In the genomic region with DNA sequence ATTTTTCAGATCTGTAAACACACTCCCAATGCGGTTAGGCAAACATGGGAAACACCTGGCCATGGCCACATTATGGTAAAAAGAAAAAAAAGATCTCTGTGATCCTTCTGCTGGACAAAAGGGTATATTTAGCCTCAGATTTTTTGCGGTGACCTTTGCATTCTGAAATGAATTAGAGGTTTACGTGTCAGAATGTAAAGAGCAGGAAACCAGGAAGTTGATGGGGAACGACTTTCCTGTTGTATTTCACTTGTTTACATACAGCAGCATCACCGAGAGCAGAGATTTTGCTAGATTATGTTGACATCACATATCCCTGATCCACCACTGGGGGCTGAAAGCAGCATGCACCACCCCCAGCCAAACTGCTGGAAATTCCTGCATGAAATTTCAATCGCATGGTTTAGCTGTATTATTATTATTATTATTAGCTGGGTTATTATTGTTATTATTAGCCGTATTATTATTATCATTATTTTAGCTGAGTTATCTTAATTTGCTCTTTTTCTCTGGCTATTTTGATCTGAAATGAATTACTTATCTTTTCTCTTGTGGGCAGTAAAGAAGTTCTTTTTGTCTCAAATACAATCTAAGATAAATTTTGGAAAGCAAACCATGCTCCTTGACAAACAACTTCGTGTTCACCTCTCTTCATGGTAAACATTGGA, we compare ENCODE assay signal across 13 cellular contexts.
DNase-seq lines count a peak whose midpoint lies in the region; ATAC-seq, FAIRE-seq and TF ChIP-seq lines count a peak whose summit lies in the region.
"Had no signal": no experiment of that assay in that cellular context is flagged by ENCODE, and none has a peak within 500 bp of the region (broad histone marks: within the 10 kb centered on the region; RNA-seq: fewer than 3 reads in every experiment).

No MANE protein-coding gene starts in this region.

- POLR2A ChIA-PET in CD4-positive, alpha-beta T cell (lab: Charles Lee): no interaction called here

- CTCF ChIA-PET in activated naive CD4-positive, alpha-beta T cell treated with anti-CD3 and anti-CD28 coated beads for 36 hours (lab: Charles Lee): no interaction called here
- CTCF ChIA-PET in CD4-positive, alpha-beta T cell (lab: Charles Lee): no interaction called here

- TF ChIP-seq CTCF in 22Rv1 (IDR thresholded peaks at IDR 0.05): peak; percentile 20; the same call in 1 of the 2 replicates
- 0 out of 4 replicates have a peak, but pooled peaks have one; percentile 6 to 11 for TF ChIP-seq CTCF in GM23338 (conservative IDR thresholded peaks at IDR 0.05; ENCODE audit: low read depth in 2 of 2)
- TF ChIP-seq CTCF in fibroblast of pulmonary artery (IDR thresholded peaks at IDR 0.05; ENCODE audit: low read length, missing control alignments): peak; percentile 12
- TF ChIP-seq CTCF in transverse colon (IDR thresholded peaks at IDR 0.05): no peak
- TF ChIP-seq CTCF in CD4-positive, alpha-beta T cell (IDR thresholded peaks at IDR 0.05): no peak

- FAIRE-seq in frontal cortex (lab: Jason Lieb, UNC): no peak

- no peaks in the 10 kb centered on the region for H3F3A ChIP-seq in GM23338 (replicated peaks; ENCODE audit: low read depth)

- H3K9me3 Mint-ChIP-seq in GM23338: no peaks in the 10 kb centered on the region
- no peaks in the 10 kb centered on the region for H3K9me3 Mint-ChIP-seq in activated naive CD4-positive, alpha-beta T cell treated with anti-CD3 and anti-CD28 coated beads for 36 hours
- no peaks in the 10 kb centered on the region for H3K9me3 Mint-ChIP-seq in CD4-positive, alpha-beta T cell
- H3K9me3 Mint-ChIP-seq: CD4-positive, alpha-beta memory T cell; mesothelial cell of epicardium; T-helper 1 cell treated with Interleukin-12 subunit alpha and Interleukin-12 subunit beta and Interleukin-4 antibody, amounts not matched to agents 30 μg/mL and 1 μg/mL, for 36 hours had no signal

- intact Hi-C loops in activated naive CD4-positive, alpha-beta T cell treated with anti-CD3 and anti-CD28 coated beads for 36 hours (cut with micrococcal nuclease): no loop called here
- intact Hi-C loops in transverse colon (cut with DNase I; ENCODE audit: low total_unique reads): no loop called here
- intact Hi-C loops in CD4-positive, alpha-beta T cell (cut with DNase I, micrococcal nuclease): no loop called here

- H3K36me3 ChIP-seq in GM23338 (ENCODE audit: insufficient read depth): no peaks in the 10 kb centered on the region
- no peaks in the 10 kb centered on the region for H3K36me3 ChIP-seq in transverse colon
- H3K36me3 ChIP-seq: gastroesophageal sphincter had no signal

- 24 to 25% methylated on average over 6 to 8 of the region's 8 CpGs for WGBS in transverse colon (ENCODE audit: low coverage in 1 of 2), 2 donors

- H3K27ac ChIP-seq in 22Rv1: no peak overlapping the region
- no peak overlapping the region for H3K27ac ChIP-seq in GM23338 (ENCODE audit: low read depth)
- H3K27ac ChIP-seq in transverse colon: no peak overlapping the region
- no peak overlapping the region for H3K27ac ChIP-seq in CD4-positive, alpha-beta T cell (ENCODE audit: low read depth, low read length)
- H3K27ac ChIP-seq: gastroesophageal sphincter, skin epidermis had no signal

- no peaks in the 10 kb centered on the region for H3K27me3 ChIP-seq in GM23338 (ENCODE audit: insufficient read depth)
- H3K27me3 ChIP-seq in transverse colon: no peaks in the 10 kb centered on the region
- H3K27me3 ChIP-seq in CD4-positive, alpha-beta T cell (ENCODE audit: control insufficient read depth, insufficient read depth, low read length): peaks cover 8% of the 10 kb centered on the region
- H3K27me3 ChIP-seq: gastroesophageal sphincter had no signal

- no peak for TF ChIP-seq EP300 in transverse colon (IDR thresholded peaks at IDR 0.05; ENCODE audit: low read depth)

- H3K4me3 Mint-ChIP-seq in GM23338: no peak overlapping the region
- H3K4me3 Mint-ChIP-seq in activated naive CD4-positive, alpha-beta T cell treated with anti-CD3 and anti-CD28 coated beads for 36 hours: no peak overlapping the region
- H3K4me3 Mint-ChIP-seq in CD4-positive, alpha-beta T cell: no peak overlapping the region
- H3K4me3 Mint-ChIP-seq: CD4-positive, alpha-beta memory T cell; mesothelial cell of epicardium; T-helper 1 cell treated with Interleukin-12 subunit alpha and Interleukin-12 subunit beta and Interleukin-4 antibody, amounts not matched to agents 30 μg/mL and 1 μg/mL, for 36 hours had no signal

- H2AFZ ChIP-seq in GM23338: no peak overlapping the region

- in situ Hi-C loops in transverse colon (cut with MboI; ENCODE audit: low pct_ligation_motif_present in 1 of 4, low pct_unique_long_range_greater_than_20kb in 1 of 4, low sequenced_read_pairs in 3 of 4): no loop called here

- H3K4me1 ChIP-seq in GM23338 (ENCODE audit: insufficient read depth) (peaks cover 31% of the 10 kb centered on the region), transverse colon (peaks cover 0 to 4% (median 2%) of the 10 kb centered on the region in 4 donors)
- H3K4me1 ChIP-seq: gastroesophageal sphincter had no signal

- no peaks in the 10 kb centered on the region for H3K9me3 ChIP-seq in transverse colon
- no peaks in the 10 kb centered on the region for H3K9me3 ChIP-seq in CD4-positive, alpha-beta T cell (ENCODE audit: control insufficient read depth, low read length)
- H3K9me3 ChIP-seq: gastroesophageal sphincter had no signal

- peak overlapping the region; percentile 63 for H3K27ac Mint-ChIP-seq in GM23338
- no peak overlapping the region for H3K27ac Mint-ChIP-seq in activated naive CD4-positive, alpha-beta T cell treated with anti-CD3 and anti-CD28 coated beads for 36 hours
- no peak overlapping the region for H3K27ac Mint-ChIP-seq in CD4-positive, alpha-beta T cell
- H3K27ac Mint-ChIP-seq: CD4-positive, alpha-beta memory T cell; mesothelial cell of epicardium; T-helper 1 cell treated with Interleukin-12 subunit alpha and Interleukin-12 subunit beta and Interleukin-4 antibody, amounts not matched to agents 30 μg/mL and 1 μg/mL, for 36 hours had no signal

- H3K4me3 ChIP-seq in GM23338: no peak overlapping the region
- no peak overlapping the region for H3K4me3 ChIP-seq in fibroblast of pulmonary artery (replicated peaks; ENCODE audit: low read depth, low read length)
- H3K4me3 ChIP-seq in transverse colon: no peak overlapping the region
- H3K4me3 ChIP-seq: gastroesophageal sphincter, skin epidermis had no signal

- DNase-seq in GM23338 (ENCODE audit: low spot score) (peak; percentile 51), NCI-H774 (lab: John Stamatoyannopoulos, UW) (peak; percentile 3), fibroblast of pulmonary artery (ENCODE audit: low read depth) (peak; percentile 24), transverse colon (no peak), frontal cortex (ENCODE audit: low spot score in 2 of 2) (no peak)
- DNase-seq in activated naive CD4-positive, alpha-beta T cell treated with anti-CD3 and anti-CD28 coated beads for 36 hours: no peak
- DNase-seq in CD4-positive, alpha-beta T cell: no peak
- DNase-seq: CD4-positive, alpha-beta memory T cell had no signal

- H3K79me2 ChIP-seq in GM23338 (replicated peaks; ENCODE audit: insufficient read depth): no peaks in the 10 kb centered on the region

- H3K27me3 Mint-ChIP-seq in GM23338 (ENCODE audit: insufficient read depth, low read depth, poor library complexity): peaks cover 2% of the 10 kb centered on the region
- H3K27me3 Mint-ChIP-seq in activated naive CD4-positive, alpha-beta T cell treated with anti-CD3 and anti-CD28 coated beads for 36 hours (ENCODE audit: low read depth): peaks cover 5% of the 10 kb centered on the region
- H3K27me3 Mint-ChIP-seq in CD4-positive, alpha-beta T cell: peaks cover 26% of the 10 kb centered on the region

- TF ChIP-seq POLR2A in transverse colon (IDR thresholded peaks at IDR 0.05): no peak

- peak; percentile 60; the same call in 2 of the 3 replicates for ATAC-seq in GM23338
- ATAC-seq in CD4-positive, alpha-beta T cell (ENCODE audit: poor library complexity): no peak
- ATAC-seq: gastroesophageal sphincter had no signal

- H3K4me1 Mint-ChIP-seq in GM23338: peaks cover 36% of the 10 kb centered on the region
- no peaks in the 10 kb centered on the region for H3K4me1 Mint-ChIP-seq in activated naive CD4-positive, alpha-beta T cell treated with anti-CD3 and anti-CD28 coated beads for 36 hours (ENCODE audit: low read depth)
- H3K4me1 Mint-ChIP-seq in CD4-positive, alpha-beta T cell (ENCODE audit: low read depth): no peaks in the 10 kb centered on the region
- H3K4me1 Mint-ChIP-seq: CD4-positive, alpha-beta memory T cell had no signal

- H3K36me3 Mint-ChIP-seq in GM23338 (ENCODE audit: low read depth): no peaks in the 10 kb centered on the region; the same call in 2 of the 3 replicates
- no peaks in the 10 kb centered on the region for H3K36me3 Mint-ChIP-seq in activated naive CD4-positive, alpha-beta T cell treated with anti-CD3 and anti-CD28 coated beads for 36 hours (ENCODE audit: low read depth)
- no peaks in the 10 kb centered on the region for H3K36me3 Mint-ChIP-seq in CD4-positive, alpha-beta T cell (ENCODE audit: low read depth)
- H3K36me3 Mint-ChIP-seq: CD4-positive, alpha-beta memory T cell; mesothelial cell of epicardium had no signal

- no peaks in the 10 kb centered on the region for H3K9me2 ChIP-seq in GM23338 (ENCODE audit: insufficient read depth)

- H4K20me1 ChIP-seq in GM23338 (replicated peaks; ENCODE audit: insufficient read depth): no peaks in the 10 kb centered on the region

- H3K4me2 ChIP-seq in GM23338: peak overlapping the region; percentile 47

TF ChIP-seq in GM23338, 12 proteins besides CTCF, POLR2A, EP300 and RAD21:
- no peak for TF ChIP-seq POLR2AphosphoS5 (IDR thresholded peaks at IDR 0.05; ENCODE audit: low read depth)
- no peak for TF ChIP-seq NANOG (IDR thresholded peaks at IDR 0.05; ENCODE audit: borderline replicate concordance)
- no peak for TF ChIP-seq ZNF114 (CRISPR knock-in tag; IDR thresholded peaks at IDR 0.05)

Comparison
In these comparisons a context has a peak if more than half of its experiments do, and no peak if none do; other contexts are left out.
1. CTCF ChIP-seq: peak in 22Rv1 (single experiment), GM23338 (2 of 2) and fibroblast of pulmonary artery (single experiment); none in transverse colon (0 of 5) and CD4-positive, alpha-beta T cell (single experiment).
2. DNase-seq: peak in GM23338 (single experiment), NCI-H774 (single experiment) and fibroblast of pulmonary artery (single experiment); none in activated naive CD4-positive, alpha-beta T cell treated with anti-CD3 and anti-CD28 coated beads for 36 hours (single experiment), transverse colon (single experiment), CD4-positive, alpha-beta T cell (0 of 10) and frontal cortex (0 of 2).